In genomic region chr4:82515705-82516104, GRCh38 we compare ENCODE assay signal across 9 cellular contexts. TPM values are rescaled to one million over a fixed set of nuclear protein-coding genes. Genes with fewer than 3 reads are reported as not detected.
A peak's percentile ranks its signal among the peaks of the same experiment; 100 is the strongest.
DNase-seq lines count a peak whose midpoint lies in the region; ATAC-seq lines count a peak whose summit lies in the region.
"Had no signal": no experiment of that assay in that cellular context is flagged by ENCODE, and none has a peak within 500 bp of the region (broad histone marks: within the 10 kb centered on the region; RNA-seq: fewer than 3 reads in every experiment).

No MANE protein-coding gene starts in this region.

- H3K4me3 Mint-ChIP-seq in stimulated activated naive CD8-positive, alpha-beta T cell treated with anti-CD3 and anti-CD28 coated beads, Interleukin-15, amount 100 ng/mL, for 72 hours, result no peak overlapping the region

- no peak for ATAC-seq in GM18907 (IDR thresholded peaks at IDR 0.05; ENCODE audit: unreplicated experiment)
- no peak for ATAC-seq in stimulated activated naive CD8-positive, alpha-beta T cell treated with anti-CD3 and anti-CD28 coated beads, Interleukin-15, amount 100 ng/mL, for 72 hours

- peak overlapping the region in 1 of 2 donors; percentile 4 for H3K27ac Mint-ChIP-seq in stimulated activated naive CD8-positive, alpha-beta T cell treated with anti-CD3 and anti-CD28 coated beads, Interleukin-15, amount 100 ng/mL, for 72 hours

- DNase-seq in Ammon's horn (ENCODE audit: low spot score), result peak; percentile 91
- peak; percentile 11 for DNase-seq in NCI-H446 treated with DMSO at 0.1 percent for 48 hours (lab: John Stamatoyannopoulos, UW)
- DNase-seq in epidermal melanocyte (ENCODE audit: insufficient read length, low spot score), result peak; percentile 32
- peak; percentile 62 for DNase-seq in mucosa of gallbladder (ENCODE audit: low spot score)
- DNase-seq in stimulated activated naive CD8-positive, alpha-beta T cell treated with anti-CD3 and anti-CD28 coated beads, Interleukin-15, amount 100 ng/mL, for 72 hours, result no peak
- no peak for DNase-seq in NCI-H128 (lab: John Stamatoyannopoulos, UW; ENCODE audit: unreplicated experiment)
- DNase-seq in activated T-cell treated with anti-CD3 and anti-CD28 coated beads, Interleukin-2, amount 50 U/mL, for 48 hours, result no peak
- DNase-seq: upper lobe of left lung had no signal

- H3K4me1 Mint-ChIP-seq in stimulated activated naive CD8-positive, alpha-beta T cell treated with anti-CD3 and anti-CD28 coated beads, Interleukin-15, amount 100 ng/mL, for 72 hours, result peaks cover 1% of the 10 kb centered on the region

- H3K9me3 Mint-ChIP-seq in stimulated activated naive CD8-positive, alpha-beta T cell treated with anti-CD3 and anti-CD28 coated beads, Interleukin-15, amount 100 ng/mL, for 72 hours, result no peaks in the 10 kb centered on the region

- peaks cover 17% of the 10 kb centered on the region for H3K27me3 Mint-ChIP-seq in stimulated activated naive CD8-positive, alpha-beta T cell treated with anti-CD3 and anti-CD28 coated beads, Interleukin-15, amount 100 ng/mL, for 72 hours

RNA-seq across cellular contexts. Expression of gene TMEM150C, which starts 46.1 kb away (rescaled TPM):
- total RNA-seq in mucosa of gallbladder, result 8.8 TPM

Comparison
In these comparisons a context has a peak if more than half of its experiments do, and no peak if none do; other contexts are left out.
1. DNase-seq: peak in Ammon's horn (single experiment), NCI-H446 treated with DMSO at 0.1 percent for 48 hours (single experiment), epidermal melanocyte (single experiment) and mucosa of gallbladder (single experiment); none in stimulated activated naive CD8-positive, alpha-beta T cell treated with anti-CD3 and anti-CD28 coated beads, Interleukin-15, amount 100 ng/mL, for 72 hours (0 of 2), NCI-H128 (single experiment) and activated T-cell treated with anti-CD3 and anti-CD28 coated beads, Interleukin-2, amount 50 U/mL, for 48 hours (0 of 2).